12 cellular contexts compared by ENCODE assay signal in the genomic region with DNA sequence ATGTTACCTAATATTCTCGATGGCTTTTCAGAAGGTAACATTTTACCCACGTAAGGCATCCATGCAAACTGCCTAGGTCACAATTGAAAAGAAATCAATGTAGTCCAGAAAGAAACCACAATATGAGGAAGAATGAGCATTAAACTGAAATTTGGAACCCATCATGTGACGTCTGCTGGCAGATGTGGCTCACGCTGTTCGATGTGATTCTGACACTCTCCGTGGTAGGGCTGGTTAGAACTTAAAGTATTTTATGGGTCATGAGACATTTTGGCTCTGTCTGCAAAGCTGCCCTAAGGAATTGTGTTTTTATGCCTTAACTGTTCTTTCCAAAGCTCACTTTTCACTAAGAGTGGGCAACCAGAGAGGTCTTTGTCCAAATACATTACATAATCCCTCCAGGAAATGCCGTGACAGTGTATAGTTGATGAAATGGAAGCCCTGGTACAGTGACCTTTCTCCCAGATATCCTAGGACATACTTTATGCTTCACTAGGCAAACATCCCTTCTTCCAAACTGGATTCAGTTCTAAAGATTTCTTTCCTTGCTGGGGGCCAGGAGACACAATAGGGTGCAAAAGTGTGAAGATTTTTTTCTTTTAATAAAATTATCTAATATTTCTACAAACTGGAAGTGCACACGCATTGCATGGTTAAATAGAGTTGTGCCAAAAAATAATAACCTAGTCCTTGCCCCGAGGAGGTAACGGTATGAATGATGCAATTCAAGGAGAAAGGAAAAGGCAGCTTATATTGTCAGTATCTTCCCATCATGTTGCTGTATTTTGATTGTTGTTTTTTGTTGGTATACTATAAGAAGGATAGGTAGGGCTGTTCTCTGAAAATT.
DNase-seq lines count a peak whose midpoint lies in the region; ATAC-seq and TF ChIP-seq lines count a peak whose summit lies in the region.
"Had no signal": no experiment of that assay in that cellular context is flagged by ENCODE, and none has a peak within 500 bp of the region (broad histone marks: within the 10 kb centered on the region; RNA-seq: fewer than 3 reads in every experiment).

No MANE protein-coding gene starts in this region.

- no peaks in the 10 kb centered on the region for H3K36me3 ChIP-seq in SJSA1
- H3K36me3 ChIP-seq: prostate gland, transverse colon had no signal

- ATAC-seq in HG03460 (IDR thresholded peaks at IDR 0.05; ENCODE audit: unreplicated experiment) = no peak
- ATAC-seq in HG03469 (IDR thresholded peaks at IDR 0.05; ENCODE audit: unreplicated experiment) = no peak

- peak overlapping the region; percentile 93 for H3K27ac ChIP-seq in SJSA1
- H3K27ac ChIP-seq: transverse colon had no signal

- no peaks in the 10 kb centered on the region for H3K27me3 ChIP-seq in SJSA1 (replicated peaks)
- H3K27me3 ChIP-seq: transverse colon had no signal

- no peaks in the 10 kb centered on the region for H3K9me3 ChIP-seq in SJSA1 (replicated peaks)
- H3K9me3 ChIP-seq: prostate gland, transverse colon had no signal

- TF ChIP-seq CTCF in foreskin fibroblast (IDR thresholded peaks at IDR 0.05; ENCODE audit: low read depth, low read length) = no peak

- peak; percentile 7 for DNase-seq in GM04503 (ENCODE audit: low read depth)
- DNase-seq in SJSA1 (ENCODE audit: low read depth in 1 of 2, low spot score in 2 of 2) = peak; percentile 48 to 80
- DNase-seq in foreskin fibroblast = peak; percentile 12 to 67
- peak; percentile 54 for DNase-seq in renal cortical epithelial cell (ENCODE audit: low read depth)
- no peak for DNase-seq in GM03348 (ENCODE audit: low spot score)
- DNase-seq in SKM-1 treated with dmso at 0.1 percent for 144 hours (lab: John Stamatoyannopoulos, UW; ENCODE audit: unreplicated experiment) = no peak
- DNase-seq: anterior cingulate cortex, NCI-H1436 treated with DMSO at 0.1 percent for 48 hours, transverse colon had no signal

- peak overlapping the region; percentile 7 for H3K4me3 ChIP-seq in SJSA1
- peak overlapping the region in 1 of 2 donors; percentile 28 for H3K4me3 ChIP-seq in foreskin fibroblast (ENCODE audit: low read depth in 1 of 2, low read length in 2 of 2)
- H3K4me3 ChIP-seq: prostate gland, transverse colon had no signal

- H3K4me1 ChIP-seq in SJSA1 (replicated peaks) = peaks cover 26% of the 10 kb centered on the region

Comparison
In these comparisons a context has a peak if more than half of its experiments do, and no peak if none do; other contexts are left out.
1. DNase-seq: peak in GM04503 (single experiment), SJSA1 (2 of 2), foreskin fibroblast (2 of 2) and renal cortical epithelial cell (single experiment); none in GM03348 (single experiment) and SKM-1 treated with dmso at 0.1 percent for 144 hours (single experiment).